Comparison of ENCODE assay signal across 30 cellular contexts in the genomic region with DNA sequence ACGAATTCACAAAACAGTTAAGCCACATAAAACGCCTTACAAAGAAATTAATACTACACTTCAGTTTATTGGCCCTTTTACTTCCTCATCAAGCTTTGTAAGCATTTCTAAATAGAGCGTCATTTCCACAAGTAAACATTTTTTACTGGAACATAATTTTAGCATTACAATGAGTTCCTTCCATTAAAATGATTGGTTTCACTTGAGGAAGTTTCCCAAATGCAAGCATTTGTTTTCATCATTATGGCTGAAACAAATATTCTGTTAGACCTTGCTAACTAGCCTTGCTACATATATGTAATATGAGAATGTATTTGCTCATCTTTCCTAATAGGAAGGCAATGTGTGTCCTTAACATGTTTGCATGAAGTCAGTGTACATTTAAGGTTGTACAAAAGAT.
"Had no signal": no experiment of that assay in that cellular context is flagged by ENCODE, and none has a peak within 500 bp of the region (broad histone marks: within the 10 kb centered on the region; RNA-seq: fewer than 3 reads in every experiment).

No MANE protein-coding gene starts in this region.

- H3K27ac Mint-ChIP-seq: activated B cell treated with CpG ODN at 0.5 μM for 24 hours; activated CD4-positive, alpha-beta T cell treated with anti-CD3 and anti-CD28 coated beads, Interleukin-2, amount 10 ng/mL, durations not matched to agents 24 days and 14 days; activated naive CD4-positive, alpha-beta T cell treated with anti-CD3 and anti-CD28 coated beads, Interleukin-2, amount 10 ng/mL, durations not matched to agents 7 days and 5 days; activated naive CD8-positive, alpha-beta T cell treated with anti-CD3 and anti-CD28 coated beads, Interleukin-2, amount 10 ng/mL, durations not matched to agents 7 days and 5 days; activated T-helper 17 cell treated with anti-CD3 and anti-CD28 coated beads, Interleukin-2, amount 50 U/mL, for 72 hours; T-cell had no signal

- H3K4me3 Mint-ChIP-seq: activated B cell treated with CpG ODN at 0.5 μM for 24 hours; activated CD4-positive, alpha-beta T cell treated with anti-CD3 and anti-CD28 coated beads, Interleukin-2, amount 10 ng/mL, durations not matched to agents 24 days and 14 days; activated naive CD4-positive, alpha-beta T cell treated with anti-CD3 and anti-CD28 coated beads, Interleukin-2, amount 10 ng/mL, durations not matched to agents 7 days and 5 days; activated naive CD8-positive, alpha-beta T cell treated with anti-CD3 and anti-CD28 coated beads, Interleukin-2, amount 10 ng/mL, durations not matched to agents 7 days and 5 days; activated T-helper 17 cell treated with anti-CD3 and anti-CD28 coated beads, Interleukin-2, amount 50 U/mL, for 72 hours; T-cell had no signal

- H3K9me3 ChIP-seq: adrenal gland had no signal

- H3K27me3 Mint-ChIP-seq: activated naive CD4-positive, alpha-beta T cell treated with anti-CD3 and anti-CD28 coated beads, Interleukin-2, amount 10 ng/mL, durations not matched to agents 7 days and 5 days had no signal

- H3K36me3 ChIP-seq: adrenal gland had no signal

- H3K9me3 Mint-ChIP-seq: activated B cell treated with CpG ODN at 0.5 μM for 24 hours; activated CD4-positive, alpha-beta T cell treated with anti-CD3 and anti-CD28 coated beads, Interleukin-2, amount 10 ng/mL, durations not matched to agents 24 days and 14 days; activated naive CD4-positive, alpha-beta T cell treated with anti-CD3 and anti-CD28 coated beads, Interleukin-2, amount 10 ng/mL, durations not matched to agents 7 days and 5 days; activated naive CD8-positive, alpha-beta T cell treated with anti-CD3 and anti-CD28 coated beads, Interleukin-2, amount 10 ng/mL, durations not matched to agents 7 days and 5 days; activated T-helper 17 cell treated with anti-CD3 and anti-CD28 coated beads, Interleukin-2, amount 50 U/mL, for 72 hours; T-cell had no signal

- H3K4me1 ChIP-seq: adrenal gland had no signal

- ATAC-seq: activated T-helper 17 cell treated with anti-CD3 and anti-CD28 coated beads, Interleukin-2, amount 50 U/mL, for 72 hours; Panc1; Right ventricle myocardium inferior; T-cell had no signal

- H3K4me1 Mint-ChIP-seq: activated B cell treated with CpG ODN at 0.5 μM for 24 hours; activated naive CD4-positive, alpha-beta T cell treated with anti-CD3 and anti-CD28 coated beads, Interleukin-2, amount 10 ng/mL, durations not matched to agents 7 days and 5 days; activated naive CD8-positive, alpha-beta T cell treated with anti-CD3 and anti-CD28 coated beads, Interleukin-2, amount 10 ng/mL, durations not matched to agents 7 days and 5 days; activated T-helper 17 cell treated with anti-CD3 and anti-CD28 coated beads, Interleukin-2, amount 50 U/mL, for 72 hours had no signal

- H3K4me3 ChIP-seq: adrenal gland, SK-N-MC had no signal

- H3K27me3 ChIP-seq: adrenal gland had no signal

- DNase-seq: activated B cell treated with CpG ODN at 0.5 μM for 24 hours; activated CD4-positive, alpha-beta T cell treated with anti-CD3 and anti-CD28 coated beads for 1 hour; activated CD4-positive, alpha-beta T cell treated with anti-CD3 and anti-CD28 coated beads, Interleukin-2, amount 10 ng/mL, durations not matched to agents 24 days and 14 days; activated CD4-positive, alpha-beta T cell treated with anti-CD3 and anti-CD28 coated beads, Interleukin-2, amount 50 U/mL, for 48 hours; activated gamma-delta T cell treated with Interleukin-2 at 50 U/mL for 16 hours; activated naive CD4-positive, alpha-beta T cell treated with anti-CD3 and anti-CD28 coated beads, Interleukin-2, amount 10 ng/mL, durations not matched to agents 7 days and 5 days; activated naive CD8-positive, alpha-beta T cell treated with anti-CD3 and anti-CD28 coated beads, Interleukin-2, amount 10 ng/mL, durations not matched to agents 7 days and 5 days; activated T-cell treated with anti-CD3 and anti-CD28 coated beads for 4 hours; activated T-cell treated with anti-CD3 and anti-CD28 coated beads, Interleukin-2, amount 50 U/mL, for 48 hours; adrenal gland; anterior cingulate cortex; cerebellar nuclear complex; Kasumi-1; KBM-7; NCI-H1105 treated with DMSO at 0.1 percent for 48 hours; NCI-H146; NCI-H187 treated with DMSO at 0.1 percent for 48 hours; NCI-H2171; NCI-H2227 treated with DMSO at 0.1 percent for 48 hours; NCI-H446 treated with DMSO at 0.1 percent for 48 hours; NCI-H524 treated with DMSO at 0.1 percent for 48 hours; NCI-H748 treated with DMSO at 0.1 percent for 48 hours; RPMI8226; T-cell; T-helper 2 cell; T1000 had no signal

- H3K36me3 Mint-ChIP-seq: activated naive CD4-positive, alpha-beta T cell treated with anti-CD3 and anti-CD28 coated beads, Interleukin-2, amount 10 ng/mL, durations not matched to agents 7 days and 5 days; activated naive CD8-positive, alpha-beta T cell treated with anti-CD3 and anti-CD28 coated beads, Interleukin-2, amount 10 ng/mL, durations not matched to agents 7 days and 5 days; T-cell had no signal

- H3K27ac ChIP-seq: adrenal gland, SK-N-MC had no signal
